In the genomic region with DNA sequence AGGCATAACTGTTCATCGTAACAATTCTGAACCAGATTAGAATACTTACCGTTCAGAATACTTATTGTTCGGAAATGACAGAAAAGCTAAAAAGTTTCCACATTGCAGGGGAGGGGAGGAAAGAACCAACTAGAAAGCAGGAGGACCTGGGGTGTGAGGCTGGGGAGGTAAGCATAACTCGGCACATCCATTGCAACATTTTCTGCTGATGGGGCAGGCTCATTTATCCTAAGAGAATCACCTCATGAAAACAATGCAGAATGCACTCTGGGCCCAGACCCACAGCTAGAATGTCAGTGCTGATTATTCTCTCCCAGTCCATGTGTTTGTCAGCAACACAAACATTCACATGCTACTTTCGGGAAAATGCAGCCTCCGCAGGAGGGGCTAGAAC, we compare ENCODE assay signal across 15 cellular contexts.
"Had no signal": no experiment of that assay in that cellular context is flagged by ENCODE, and none has a peak within 500 bp of the region (broad histone marks: within the 10 kb centered on the region; RNA-seq: fewer than 3 reads in every experiment).

No MANE protein-coding gene starts in this region.

- H3K9me3 ChIP-seq: pancreas, SK-N-SH, tibial nerve had no signal

- H3K4me3 Mint-ChIP-seq: immature natural killer cell; neural progenitor cell; stimulated activated effector memory CD8-positive, alpha-beta T cell treated with anti-CD3 and anti-CD28 coated beads, Interleukin-12 subunit alpha, Interleukin-12 subunit beta, amount 100 ng/mL, for 72 hours; T-helper 1 cell treated with Interleukin-12 subunit alpha and Interleukin-12 subunit beta and Interleukin-4 antibody, amounts not matched to agents 30 μg/mL and 1 μg/mL, for 36 hours had no signal

- DNase-seq: activated CD4-positive, alpha-beta T cell treated with anti-CD3 and anti-CD28 coated beads, Interleukin-2, amount 50 U/mL, for 4 hours; activated CD4-positive, CD25-positive, alpha-beta regulatory T cell; activated effector memory CD4-positive, alpha-beta T cell treated with anti-CD3 and anti-CD28 coated beads, Interleukin-2, amount 50 U/mL, for 16 hours; activated T-cell treated with anti-CD3 and anti-CD28 coated beads, Interleukin-2, amount 50 U/mL, for 1 hour; anterior cingulate cortex; dorsolateral prefrontal cortex; glutamatergic neuron; immature natural killer cell; pancreas; SK-N-SH had no signal

- H3K27ac Mint-ChIP-seq: activated naive CD4-positive, alpha-beta T cell treated with anti-CD3 and anti-CD28 coated beads, Interleukin-2, amount 50 U/mL, for 72 hours; immature natural killer cell; neural progenitor cell; stimulated activated effector memory CD8-positive, alpha-beta T cell treated with anti-CD3 and anti-CD28 coated beads, Interleukin-12 subunit alpha, Interleukin-12 subunit beta, amount 100 ng/mL, for 72 hours; T-helper 1 cell treated with Interleukin-12 subunit alpha and Interleukin-12 subunit beta and Interleukin-4 antibody, amounts not matched to agents 30 μg/mL and 1 μg/mL, for 36 hours had no signal

- H3K9ac ChIP-seq: neural progenitor cell, SK-N-SH had no signal

- H3K36me3 ChIP-seq: neural progenitor cell, pancreas, tibial nerve had no signal

- H3K9me3 Mint-ChIP-seq: activated naive CD4-positive, alpha-beta T cell treated with anti-CD3 and anti-CD28 coated beads, Interleukin-2, amount 50 U/mL, for 72 hours; immature natural killer cell; neural progenitor cell; stimulated activated effector memory CD8-positive, alpha-beta T cell treated with anti-CD3 and anti-CD28 coated beads, Interleukin-12 subunit alpha, Interleukin-12 subunit beta, amount 100 ng/mL, for 72 hours; T-helper 1 cell treated with Interleukin-12 subunit alpha and Interleukin-12 subunit beta and Interleukin-4 antibody, amounts not matched to agents 30 μg/mL and 1 μg/mL, for 36 hours had no signal

- ATAC-seq: activated naive CD4-positive, alpha-beta T cell treated with anti-CD3 and anti-CD28 coated beads, Interleukin-2, amount 50 U/mL, for 72 hours; pancreas; stimulated activated effector memory CD8-positive, alpha-beta T cell treated with anti-CD3 and anti-CD28 coated beads, Interleukin-12 subunit alpha, Interleukin-12 subunit beta, amount 100 ng/mL, for 72 hours had no signal

- H3K4me1 ChIP-seq: neural progenitor cell had no signal

- H3K4me3 ChIP-seq: dorsolateral prefrontal cortex, neural progenitor cell, pancreas, tibial nerve had no signal

- FAIRE-seq: pancreas had no signal

- H3K27me3 ChIP-seq: dorsolateral prefrontal cortex, neural progenitor cell, pancreas, tibial nerve had no signal

- H3K27ac ChIP-seq: dorsolateral prefrontal cortex, neural progenitor cell, pancreas, tibial nerve had no signal

- H2AFZ ChIP-seq: neural progenitor cell had no signal

- H3K4me2 ChIP-seq: neural progenitor cell, SK-N-SH had no signal
